ENCODE assay signal across 2 cellular contexts in the genomic region with DNA sequence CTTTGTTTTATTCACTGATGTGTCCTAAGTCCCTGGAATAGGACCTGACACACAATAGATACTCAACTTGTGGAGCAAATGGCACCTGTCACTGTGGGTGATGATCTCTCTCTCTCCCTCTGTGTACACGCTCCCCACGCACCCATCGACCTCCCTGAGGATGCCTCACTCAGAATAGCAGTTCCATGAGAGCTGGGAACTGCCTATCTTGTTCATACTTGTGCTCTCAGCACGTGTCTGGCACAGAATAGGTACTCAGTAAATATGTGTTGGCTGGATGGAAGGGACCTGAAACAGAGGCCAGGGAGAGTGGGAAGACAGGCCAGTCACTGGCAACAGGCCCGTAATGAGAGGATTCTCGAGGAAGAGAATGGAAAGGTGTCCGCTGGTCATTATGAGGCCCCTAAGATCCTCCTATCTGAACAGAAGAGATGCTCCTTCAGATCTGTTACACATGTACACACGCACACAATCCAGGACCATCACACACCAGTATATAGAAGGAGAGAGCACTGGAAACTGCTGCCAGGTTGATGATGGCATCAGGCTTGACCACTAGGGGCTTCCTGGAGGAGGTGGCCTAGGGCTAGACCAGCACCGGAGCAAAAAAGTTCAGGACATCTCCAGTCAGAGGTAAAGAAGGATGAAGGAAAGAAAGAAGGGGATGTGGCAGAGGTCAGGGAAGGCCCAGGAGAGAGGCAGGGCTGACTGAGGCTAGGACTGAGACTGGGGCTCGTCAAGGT.
TF ChIP-seq lines count a peak whose summit lies in the region.

No MANE protein-coding gene starts in this region.

TF ChIP-seq in HCT116, 20 proteins besides CTCF, POLR2A, EP300 and RAD21:
- TF ChIP-seq EZH2 (IDR thresholded peaks at IDR 0.05) (no peak), POLR2AphosphoS5 (IDR thresholded peaks at IDR 0.05; ENCODE audit: low read depth, low read length) (no peak), YY1 (IDR thresholded peaks at IDR 0.05; ENCODE audit: extremely low read depth, insufficient replicate concordance, low read depth, low read length) (no peak), SRF (IDR thresholded peaks at IDR 0.05; ENCODE audit: low read depth) (no peak), ZBTB33 (IDR thresholded peaks at IDR 0.05; ENCODE audit: extremely low read depth, insufficient replicate concordance, low read length) (no peak), CBX3 (IDR thresholded peaks at IDR 0.05; ENCODE audit: low read depth) (no peak), ELF1 (IDR thresholded peaks at IDR 0.05; ENCODE audit: borderline replicate concordance, low read depth) (no peak), FOSL1 (IDR thresholded peaks at IDR 0.05; ENCODE audit: low read depth) (no peak), EGR1 (IDR thresholded peaks at IDR 0.05; ENCODE audit: low read depth) (no peak), SP1 (IDR thresholded peaks at IDR 0.05; ENCODE audit: low read depth) (no peak), EZH2phosphoT487 (IDR thresholded peaks at IDR 0.05; ENCODE audit: borderline replicate concordance) (no peak), ZFX (IDR thresholded peaks at IDR 0.05) (no peak), ZNF274 (IDR thresholded peaks at IDR 0.05; ENCODE audit: low read depth, low read length) (no peak), TCF7L2 (IDR thresholded peaks at IDR 0.05; ENCODE audit: borderline replicate concordance, extremely low read depth, insufficient read depth, insufficient read length) (no peak)
- TF ChIP-seq, protein P1, sequence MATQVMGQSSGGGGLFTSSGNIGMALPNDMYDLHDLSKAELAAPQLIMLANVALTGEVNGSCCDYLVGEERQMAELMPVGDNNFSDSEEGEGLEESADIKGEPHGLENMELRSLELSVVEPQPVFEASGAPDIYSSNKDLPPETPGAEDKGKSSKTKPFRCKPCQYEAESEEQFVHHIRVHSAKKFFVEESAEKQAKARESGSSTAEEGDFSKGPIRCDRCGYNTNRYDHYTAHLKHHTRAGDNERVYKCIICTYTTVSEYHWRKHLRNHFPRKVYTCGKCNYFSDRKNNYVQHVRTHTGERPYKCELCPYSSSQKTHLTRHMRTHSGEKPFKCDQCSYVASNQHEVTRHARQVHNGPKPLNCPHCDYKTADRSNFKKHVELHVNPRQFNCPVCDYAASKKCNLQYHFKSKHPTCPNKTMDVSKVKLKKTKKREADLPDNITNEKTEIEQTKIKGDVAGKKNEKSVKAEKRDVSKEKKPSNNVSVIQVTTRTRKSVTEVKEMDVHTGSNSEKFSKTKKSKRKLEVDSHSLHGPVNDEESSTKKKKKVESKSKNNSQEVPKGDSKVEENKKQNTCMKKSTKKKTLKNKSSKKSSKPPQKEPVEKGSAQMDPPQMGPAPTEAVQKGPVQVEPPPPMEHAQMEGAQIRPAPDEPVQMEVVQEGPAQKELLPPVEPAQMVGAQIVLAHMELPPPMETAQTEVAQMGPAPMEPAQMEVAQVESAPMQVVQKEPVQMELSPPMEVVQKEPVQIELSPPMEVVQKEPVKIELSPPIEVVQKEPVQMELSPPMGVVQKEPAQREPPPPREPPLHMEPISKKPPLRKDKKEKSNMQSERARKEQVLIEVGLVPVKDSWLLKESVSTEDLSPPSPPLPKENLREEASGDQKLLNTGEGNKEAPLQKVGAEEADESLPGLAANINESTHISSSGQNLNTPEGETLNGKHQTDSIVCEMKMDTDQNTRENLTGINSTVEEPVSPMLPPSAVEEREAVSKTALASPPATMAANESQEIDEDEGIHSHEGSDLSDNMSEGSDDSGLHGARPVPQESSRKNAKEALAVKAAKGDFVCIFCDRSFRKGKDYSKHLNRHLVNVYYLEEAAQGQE (IDR thresholded peaks at IDR 0.05; ENCODE audit: low read depth): no peak
- TF ChIP-seq, protein P2, sequence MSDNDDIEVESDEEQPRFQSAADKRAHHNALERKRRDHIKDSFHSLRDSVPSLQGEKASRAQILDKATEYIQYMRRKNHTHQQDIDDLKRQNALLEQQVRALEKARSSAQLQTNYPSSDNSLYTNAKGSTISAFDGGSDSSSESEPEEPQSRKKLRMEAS (IDR thresholded peaks at IDR 0.05): no peak
TF ChIP-seq in HCT116: peak in this region for 0.

TF ChIP-seq in H1, 55 proteins besides CTCF, POLR2A, EP300 and RAD21:
- no peak for TF ChIP-seq CHD1 (IDR thresholded peaks at IDR 0.05; ENCODE audit: low read depth, low read length)
- no peak for TF ChIP-seq RNF2 (IDR thresholded peaks at IDR 0.05; ENCODE audit: borderline replicate concordance, low read depth, low read length, missing control alignments, poor library complexity, severe bottlenecking)
- TF ChIP-seq RBBP5 (IDR thresholded peaks at IDR 0.05; ENCODE audit: borderline replicate concordance, low read depth, low read length): no peak
- no peak for TF ChIP-seq SAP30 (IDR thresholded peaks at IDR 0.05; ENCODE audit: insufficient read depth, insufficient replicate concordance, low read length)
- TF ChIP-seq, protein P3, sequence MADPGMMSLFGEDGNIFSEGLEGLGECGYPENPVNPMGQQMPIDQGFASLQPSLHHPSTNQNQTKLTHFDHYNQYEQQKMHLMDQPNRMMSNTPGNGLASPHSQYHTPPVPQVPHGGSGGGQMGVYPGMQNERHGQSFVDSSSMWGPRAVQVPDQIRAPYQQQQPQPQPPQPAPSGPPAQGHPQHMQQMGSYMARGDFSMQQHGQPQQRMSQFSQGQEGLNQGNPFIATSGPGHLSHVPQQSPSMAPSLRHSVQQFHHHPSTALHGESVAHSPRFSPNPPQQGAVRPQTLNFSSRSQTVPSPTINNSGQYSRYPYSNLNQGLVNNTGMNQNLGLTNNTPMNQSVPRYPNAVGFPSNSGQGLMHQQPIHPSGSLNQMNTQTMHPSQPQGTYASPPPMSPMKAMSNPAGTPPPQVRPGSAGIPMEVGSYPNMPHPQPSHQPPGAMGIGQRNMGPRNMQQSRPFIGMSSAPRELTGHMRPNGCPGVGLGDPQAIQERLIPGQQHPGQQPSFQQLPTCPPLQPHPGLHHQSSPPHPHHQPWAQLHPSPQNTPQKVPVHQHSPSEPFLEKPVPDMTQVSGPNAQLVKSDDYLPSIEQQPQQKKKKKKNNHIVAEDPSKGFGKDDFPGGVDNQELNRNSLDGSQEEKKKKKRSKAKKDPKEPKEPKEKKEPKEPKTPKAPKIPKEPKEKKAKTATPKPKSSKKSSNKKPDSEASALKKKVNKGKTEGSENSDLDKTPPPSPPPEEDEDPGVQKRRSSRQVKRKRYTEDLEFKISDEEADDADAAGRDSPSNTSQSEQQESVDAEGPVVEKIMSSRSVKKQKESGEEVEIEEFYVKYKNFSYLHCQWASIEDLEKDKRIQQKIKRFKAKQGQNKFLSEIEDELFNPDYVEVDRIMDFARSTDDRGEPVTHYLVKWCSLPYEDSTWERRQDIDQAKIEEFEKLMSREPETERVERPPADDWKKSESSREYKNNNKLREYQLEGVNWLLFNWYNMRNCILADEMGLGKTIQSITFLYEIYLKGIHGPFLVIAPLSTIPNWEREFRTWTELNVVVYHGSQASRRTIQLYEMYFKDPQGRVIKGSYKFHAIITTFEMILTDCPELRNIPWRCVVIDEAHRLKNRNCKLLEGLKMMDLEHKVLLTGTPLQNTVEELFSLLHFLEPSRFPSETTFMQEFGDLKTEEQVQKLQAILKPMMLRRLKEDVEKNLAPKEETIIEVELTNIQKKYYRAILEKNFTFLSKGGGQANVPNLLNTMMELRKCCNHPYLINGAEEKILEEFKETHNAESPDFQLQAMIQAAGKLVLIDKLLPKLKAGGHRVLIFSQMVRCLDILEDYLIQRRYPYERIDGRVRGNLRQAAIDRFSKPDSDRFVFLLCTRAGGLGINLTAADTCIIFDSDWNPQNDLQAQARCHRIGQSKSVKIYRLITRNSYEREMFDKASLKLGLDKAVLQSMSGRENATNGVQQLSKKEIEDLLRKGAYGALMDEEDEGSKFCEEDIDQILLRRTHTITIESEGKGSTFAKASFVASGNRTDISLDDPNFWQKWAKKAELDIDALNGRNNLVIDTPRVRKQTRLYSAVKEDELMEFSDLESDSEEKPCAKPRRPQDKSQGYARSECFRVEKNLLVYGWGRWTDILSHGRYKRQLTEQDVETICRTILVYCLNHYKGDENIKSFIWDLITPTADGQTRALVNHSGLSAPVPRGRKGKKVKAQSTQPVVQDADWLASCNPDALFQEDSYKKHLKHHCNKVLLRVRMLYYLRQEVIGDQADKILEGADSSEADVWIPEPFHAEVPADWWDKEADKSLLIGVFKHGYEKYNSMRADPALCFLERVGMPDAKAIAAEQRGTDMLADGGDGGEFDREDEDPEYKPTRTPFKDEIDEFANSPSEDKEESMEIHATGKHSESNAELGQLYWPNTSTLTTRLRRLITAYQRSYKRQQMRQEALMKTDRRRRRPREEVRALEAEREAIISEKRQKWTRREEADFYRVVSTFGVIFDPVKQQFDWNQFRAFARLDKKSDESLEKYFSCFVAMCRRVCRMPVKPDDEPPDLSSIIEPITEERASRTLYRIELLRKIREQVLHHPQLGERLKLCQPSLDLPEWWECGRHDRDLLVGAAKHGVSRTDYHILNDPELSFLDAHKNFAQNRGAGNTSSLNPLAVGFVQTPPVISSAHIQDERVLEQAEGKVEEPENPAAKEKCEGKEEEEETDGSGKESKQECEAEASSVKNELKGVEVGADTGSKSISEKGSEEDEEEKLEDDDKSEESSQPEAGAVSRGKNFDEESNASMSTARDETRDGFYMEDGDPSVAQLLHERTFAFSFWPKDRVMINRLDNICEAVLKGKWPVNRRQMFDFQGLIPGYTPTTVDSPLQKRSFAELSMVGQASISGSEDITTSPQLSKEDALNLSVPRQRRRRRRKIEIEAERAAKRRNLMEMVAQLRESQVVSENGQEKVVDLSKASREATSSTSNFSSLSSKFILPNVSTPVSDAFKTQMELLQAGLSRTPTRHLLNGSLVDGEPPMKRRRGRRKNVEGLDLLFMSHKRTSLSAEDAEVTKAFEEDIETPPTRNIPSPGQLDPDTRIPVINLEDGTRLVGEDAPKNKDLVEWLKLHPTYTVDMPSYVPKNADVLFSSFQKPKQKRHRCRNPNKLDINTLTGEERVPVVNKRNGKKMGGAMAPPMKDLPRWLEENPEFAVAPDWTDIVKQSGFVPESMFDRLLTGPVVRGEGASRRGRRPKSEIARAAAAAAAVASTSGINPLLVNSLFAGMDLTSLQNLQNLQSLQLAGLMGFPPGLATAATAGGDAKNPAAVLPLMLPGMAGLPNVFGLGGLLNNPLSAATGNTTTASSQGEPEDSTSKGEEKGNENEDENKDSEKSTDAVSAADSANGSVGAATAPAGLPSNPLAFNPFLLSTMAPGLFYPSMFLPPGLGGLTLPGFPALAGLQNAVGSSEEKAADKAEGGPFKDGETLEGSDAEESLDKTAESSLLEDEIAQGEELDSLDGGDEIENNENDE (IDR thresholded peaks at IDR 0.05; ENCODE audit: insufficient replicate concordance, low read length): no peak
- TF ChIP-seq EZH2 (IDR thresholded peaks at IDR 0.05; ENCODE audit: low read depth, low read length, severe bottlenecking): no peak
- TF ChIP-seq SP1 (IDR thresholded peaks at IDR 0.05; ENCODE audit: low read depth, low read length): no peak
- TF ChIP-seq HDAC2 (IDR thresholded peaks at IDR 0.05; ENCODE audit: borderline replicate concordance in 1 of 2, low read depth in 2 of 2, low read length in 2 of 2): no peak
- no peak for TF ChIP-seq NANOG (IDR thresholded peaks at IDR 0.05; ENCODE audit: insufficient read depth, low read depth, low read length, poor library complexity, severe bottlenecking)
- TF ChIP-seq TEAD4 (IDR thresholded peaks at IDR 0.05; ENCODE audit: low read depth, low read length): no peak
- TF ChIP-seq SIN3A (conservative IDR thresholded peaks at IDR 0.05 in 1 of 2, IDR thresholded peaks at IDR 0.05 in 1 of 2; ENCODE audit: low read depth in 1 of 2, low read length in 2 of 2): no peak
- no peak for TF ChIP-seq SIX5 (IDR thresholded peaks at IDR 0.05; ENCODE audit: low read depth, low read length)
- TF ChIP-seq NRF1 (IDR thresholded peaks at IDR 0.05; ENCODE audit: low read depth, low read length): no peak
- TF ChIP-seq JUN (IDR thresholded peaks at IDR 0.05; ENCODE audit: low read depth, low read length): no peak
- no peak for TF ChIP-seq KDM1A (IDR thresholded peaks at IDR 0.05; ENCODE audit: borderline replicate concordance, low read length)
- no peak for TF ChIP-seq CBX5 (IDR thresholded peaks at IDR 0.05; ENCODE audit: low read depth, low read length)
- TF ChIP-seq RFX5 (IDR thresholded peaks at IDR 0.05; ENCODE audit: borderline replicate concordance, low read depth, low read length): no peak
- no peak for TF ChIP-seq POU5F1 (IDR thresholded peaks at IDR 0.05; ENCODE audit: low read depth, low read length)
- TF ChIP-seq SRF (IDR thresholded peaks at IDR 0.05; ENCODE audit: low read depth, low read length): no peak
- no peak for TF ChIP-seq CTBP2 (IDR thresholded peaks at IDR 0.05; ENCODE audit: borderline replicate concordance, insufficient read depth, insufficient read length, low read length)
TF ChIP-seq in H1: peak in this region for 0.
